3 cellular contexts compared by ENCODE assay signal in the genomic region with DNA sequence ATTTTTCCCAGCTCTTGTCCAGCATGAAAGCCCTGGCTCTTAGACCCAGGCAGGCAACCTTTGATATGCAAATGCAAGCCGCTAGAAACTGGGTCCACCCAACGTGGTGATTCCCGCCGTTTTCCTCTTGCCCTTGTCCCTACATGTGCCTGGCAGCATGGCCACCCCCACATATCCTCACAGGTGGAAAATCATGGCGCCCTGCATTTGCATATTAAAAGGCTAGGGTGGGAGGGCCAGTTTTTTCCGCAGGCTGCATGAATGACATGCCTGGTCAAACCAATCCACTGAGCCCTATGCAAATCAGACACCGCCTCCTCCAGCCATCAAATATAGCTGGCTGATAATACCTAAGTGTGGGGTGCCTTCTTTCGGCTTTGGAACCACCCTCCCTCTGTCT.
TF ChIP-seq lines count a peak whose summit lies in the region.

No MANE protein-coding gene starts in this region.

TF ChIP-seq in GM23338, 12 proteins besides CTCF, POLR2A, EP300 and RAD21 (continued from another document and continues in another):
- TF ChIP-seq, protein P1, sequence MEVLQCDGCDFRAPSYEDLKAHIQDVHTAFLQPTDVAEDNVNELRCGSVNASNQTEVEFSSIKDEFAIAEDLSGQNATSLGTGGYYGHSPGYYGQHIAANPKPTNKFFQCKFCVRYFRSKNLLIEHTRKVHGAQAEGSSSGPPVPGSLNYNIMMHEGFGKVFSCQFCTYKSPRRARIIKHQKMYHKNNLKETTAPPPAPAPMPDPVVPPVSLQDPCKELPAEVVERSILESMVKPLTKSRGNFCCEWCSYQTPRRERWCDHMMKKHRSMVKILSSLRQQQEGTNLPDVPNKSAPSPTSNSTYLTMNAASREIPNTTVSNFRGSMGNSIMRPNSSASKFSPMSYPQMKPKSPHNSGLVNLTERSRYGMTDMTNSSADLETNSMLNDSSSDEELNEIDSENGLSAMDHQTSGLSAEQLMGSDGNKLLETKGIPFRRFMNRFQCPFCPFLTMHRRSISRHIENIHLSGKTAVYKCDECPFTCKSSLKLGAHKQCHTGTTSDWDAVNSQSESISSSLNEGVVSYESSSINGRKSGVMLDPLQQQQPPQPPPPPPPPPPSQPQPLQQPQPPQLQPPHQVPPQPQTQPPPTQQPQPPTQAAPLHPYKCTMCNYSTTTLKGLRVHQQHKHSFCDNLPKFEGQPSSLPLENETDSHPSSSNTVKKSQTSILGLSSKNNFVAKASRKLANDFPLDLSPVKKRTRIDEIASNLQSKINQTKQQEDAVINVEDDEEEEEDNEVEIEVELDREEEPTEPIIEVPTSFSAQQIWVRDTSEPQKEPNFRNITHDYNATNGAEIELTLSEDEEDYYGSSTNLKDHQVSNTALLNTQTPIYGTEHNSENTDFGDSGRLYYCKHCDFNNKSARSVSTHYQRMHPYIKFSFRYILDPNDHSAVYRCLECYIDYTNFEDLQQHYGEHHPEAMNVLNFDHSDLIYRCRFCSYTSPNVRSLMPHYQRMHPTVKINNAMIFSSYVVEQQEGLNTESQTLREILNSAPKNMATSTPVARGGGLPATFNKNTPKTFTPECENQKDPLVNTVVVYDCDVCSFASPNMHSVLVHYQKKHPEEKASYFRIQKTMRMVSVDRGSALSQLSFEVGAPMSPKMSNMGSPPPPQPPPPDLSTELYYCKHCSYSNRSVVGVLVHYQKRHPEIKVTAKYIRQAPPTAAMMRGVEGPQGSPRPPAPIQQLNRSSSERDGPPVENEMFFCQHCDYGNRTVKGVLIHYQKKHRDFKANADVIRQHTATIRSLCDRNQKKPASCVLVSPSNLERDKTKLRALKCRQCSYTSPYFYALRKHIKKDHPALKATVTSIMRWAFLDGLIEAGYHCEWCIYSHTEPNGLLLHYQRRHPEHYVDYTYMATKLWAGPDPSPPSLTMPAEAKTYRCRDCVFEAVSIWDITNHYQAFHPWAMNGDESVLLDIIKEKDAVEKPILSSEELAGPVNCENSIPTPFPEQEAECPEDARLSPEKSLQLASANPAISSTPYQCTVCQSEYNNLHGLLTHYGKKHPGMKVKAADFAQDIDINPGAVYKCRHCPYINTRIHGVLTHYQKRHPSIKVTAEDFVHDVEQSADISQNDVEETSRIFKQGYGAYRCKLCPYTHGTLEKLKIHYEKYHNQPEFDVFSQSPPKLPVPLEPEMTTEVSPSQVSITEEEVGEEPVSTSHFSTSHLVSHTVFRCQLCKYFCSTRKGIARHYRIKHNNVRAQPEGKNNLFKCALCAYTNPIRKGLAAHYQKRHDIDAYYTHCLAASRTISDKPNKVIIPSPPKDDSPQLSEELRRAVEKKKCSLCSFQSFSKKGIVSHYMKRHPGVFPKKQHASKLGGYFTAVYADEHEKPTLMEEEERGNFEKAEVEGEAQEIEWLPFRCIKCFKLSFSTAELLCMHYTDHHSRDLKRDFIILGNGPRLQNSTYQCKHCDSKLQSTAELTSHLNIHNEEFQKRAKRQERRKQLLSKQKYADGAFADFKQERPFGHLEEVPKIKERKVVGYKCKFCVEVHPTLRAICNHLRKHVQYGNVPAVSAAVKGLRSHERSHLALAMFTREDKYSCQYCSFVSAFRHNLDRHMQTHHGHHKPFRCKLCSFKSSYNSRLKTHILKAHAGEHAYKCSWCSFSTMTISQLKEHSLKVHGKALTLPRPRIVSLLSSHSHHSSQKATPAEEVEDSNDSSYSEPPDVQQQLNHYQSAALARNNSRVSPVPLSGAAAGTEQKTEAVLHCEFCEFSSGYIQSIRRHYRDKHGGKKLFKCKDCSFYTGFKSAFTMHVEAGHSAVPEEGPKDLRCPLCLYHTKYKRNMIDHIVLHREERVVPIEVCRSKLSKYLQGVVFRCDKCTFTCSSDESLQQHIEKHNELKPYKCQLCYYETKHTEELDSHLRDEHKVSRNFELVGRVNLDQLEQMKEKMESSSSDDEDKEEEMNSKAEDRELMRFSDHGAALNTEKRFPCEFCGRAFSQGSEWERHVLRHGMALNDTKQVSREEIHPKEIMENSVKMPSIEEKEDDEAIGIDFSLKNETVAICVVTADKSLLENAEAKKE (CRISPR knock-in tag; IDR thresholded peaks at IDR 0.05) = no peak

TF ChIP-seq in WTC11, 78 proteins besides CTCF, POLR2A, EP300 and RAD21:
- TF ChIP-seq, protein P2, sequence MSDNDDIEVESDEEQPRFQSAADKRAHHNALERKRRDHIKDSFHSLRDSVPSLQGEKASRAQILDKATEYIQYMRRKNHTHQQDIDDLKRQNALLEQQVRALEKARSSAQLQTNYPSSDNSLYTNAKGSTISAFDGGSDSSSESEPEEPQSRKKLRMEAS (CRISPR knock-in tag; IDR thresholded peaks at IDR 0.05) = peak; percentile 65
- TF ChIP-seq, protein P3, sequence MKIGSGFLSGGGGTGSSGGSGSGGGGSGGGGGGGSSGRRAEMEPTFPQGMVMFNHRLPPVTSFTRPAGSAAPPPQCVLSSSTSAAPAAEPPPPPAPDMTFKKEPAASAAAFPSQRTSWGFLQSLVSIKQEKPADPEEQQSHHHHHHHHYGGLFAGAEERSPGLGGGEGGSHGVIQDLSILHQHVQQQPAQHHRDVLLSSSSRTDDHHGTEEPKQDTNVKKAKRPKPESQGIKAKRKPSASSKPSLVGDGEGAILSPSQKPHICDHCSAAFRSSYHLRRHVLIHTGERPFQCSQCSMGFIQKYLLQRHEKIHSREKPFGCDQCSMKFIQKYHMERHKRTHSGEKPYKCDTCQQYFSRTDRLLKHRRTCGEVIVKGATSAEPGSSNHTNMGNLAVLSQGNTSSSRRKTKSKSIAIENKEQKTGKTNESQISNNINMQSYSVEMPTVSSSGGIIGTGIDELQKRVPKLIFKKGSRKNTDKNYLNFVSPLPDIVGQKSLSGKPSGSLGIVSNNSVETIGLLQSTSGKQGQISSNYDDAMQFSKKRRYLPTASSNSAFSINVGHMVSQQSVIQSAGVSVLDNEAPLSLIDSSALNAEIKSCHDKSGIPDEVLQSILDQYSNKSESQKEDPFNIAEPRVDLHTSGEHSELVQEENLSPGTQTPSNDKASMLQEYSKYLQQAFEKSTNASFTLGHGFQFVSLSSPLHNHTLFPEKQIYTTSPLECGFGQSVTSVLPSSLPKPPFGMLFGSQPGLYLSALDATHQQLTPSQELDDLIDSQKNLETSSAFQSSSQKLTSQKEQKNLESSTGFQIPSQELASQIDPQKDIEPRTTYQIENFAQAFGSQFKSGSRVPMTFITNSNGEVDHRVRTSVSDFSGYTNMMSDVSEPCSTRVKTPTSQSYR (CRISPR knock-in tag; IDR thresholded peaks at IDR 0.05) = no peak
- TF ChIP-seq MXD4 (CRISPR knock-in tag; IDR thresholded peaks at IDR 0.05; ENCODE audit: borderline replicate concordance) (no peak), JAZF1 (CRISPR knock-in tag; IDR thresholded peaks at IDR 0.05) (no peak), SP1 (CRISPR knock-in tag; conservative IDR thresholded peaks at IDR 0.05) (no peak), ZNF423 (CRISPR knock-in tag; IDR thresholded peaks at IDR 0.05) (peak; percentile 16; the same call in 1 of the 2 replicates), ZBTB21 (CRISPR knock-in tag; IDR thresholded peaks at IDR 0.05; ENCODE audit: borderline replicate concordance) (no peak)
- TF ChIP-seq, protein P4, sequence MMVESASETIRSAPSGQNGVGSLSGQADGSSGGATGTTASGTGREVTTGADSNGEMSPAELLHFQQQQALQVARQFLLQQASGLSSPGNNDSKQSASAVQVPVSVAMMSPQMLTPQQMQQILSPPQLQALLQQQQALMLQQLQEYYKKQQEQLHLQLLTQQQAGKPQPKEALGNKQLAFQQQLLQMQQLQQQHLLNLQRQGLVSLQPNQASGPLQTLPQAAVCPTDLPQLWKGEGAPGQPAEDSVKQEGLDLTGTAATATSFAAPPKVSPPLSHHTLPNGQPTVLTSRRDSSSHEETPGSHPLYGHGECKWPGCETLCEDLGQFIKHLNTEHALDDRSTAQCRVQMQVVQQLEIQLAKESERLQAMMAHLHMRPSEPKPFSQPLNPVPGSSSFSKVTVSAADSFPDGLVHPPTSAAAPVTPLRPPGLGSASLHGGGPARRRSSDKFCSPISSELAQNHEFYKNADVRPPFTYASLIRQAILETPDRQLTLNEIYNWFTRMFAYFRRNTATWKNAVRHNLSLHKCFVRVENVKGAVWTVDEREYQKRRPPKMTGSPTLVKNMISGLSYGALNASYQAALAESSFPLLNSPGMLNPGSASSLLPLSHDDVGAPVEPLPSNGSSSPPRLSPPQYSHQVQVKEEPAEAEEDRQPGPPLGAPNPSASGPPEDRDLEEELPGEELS (CRISPR knock-in tag; IDR thresholded peaks at IDR 0.05) = 0 out of 2 replicates have a peak, but pooled peaks have one; percentile 21
- TF ChIP-seq, protein P5, sequence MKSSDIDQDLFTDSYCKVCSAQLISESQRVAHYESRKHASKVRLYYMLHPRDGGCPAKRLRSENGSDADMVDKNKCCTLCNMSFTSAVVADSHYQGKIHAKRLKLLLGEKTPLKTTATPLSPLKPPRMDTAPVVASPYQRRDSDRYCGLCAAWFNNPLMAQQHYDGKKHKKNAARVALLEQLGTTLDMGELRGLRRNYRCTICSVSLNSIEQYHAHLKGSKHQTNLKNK (CRISPR knock-in tag; IDR thresholded peaks at IDR 0.05) = no peak

TF ChIP-seq in H1, 55 proteins besides CTCF, POLR2A, EP300 and RAD21 (continued from another document):
- TF ChIP-seq, protein P6, sequence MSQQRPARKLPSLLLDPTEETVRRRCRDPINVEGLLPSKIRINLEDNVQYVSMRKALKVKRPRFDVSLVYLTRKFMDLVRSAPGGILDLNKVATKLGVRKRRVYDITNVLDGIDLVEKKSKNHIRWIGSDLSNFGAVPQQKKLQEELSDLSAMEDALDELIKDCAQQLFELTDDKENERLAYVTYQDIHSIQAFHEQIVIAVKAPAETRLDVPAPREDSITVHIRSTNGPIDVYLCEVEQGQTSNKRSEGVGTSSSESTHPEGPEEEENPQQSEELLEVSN (IDR thresholded peaks at IDR 0.05) = peak; percentile 96
